10 cellular contexts compared by ENCODE assay signal in genomic region chr12:131487379-131488129, GRCh38.
A peak's percentile ranks its signal among the peaks of the same experiment; 100 is the strongest.
DNase-seq lines count a peak whose midpoint lies in the region; ATAC-seq and TF ChIP-seq lines count a peak whose summit lies in the region.
"Had no signal": no experiment of that assay in that cellular context is flagged by ENCODE, and none has a peak within 500 bp of the region (broad histone marks: within the 10 kb centered on the region; RNA-seq: fewer than 3 reads in every experiment).

No MANE protein-coding gene starts in this region.

- no peaks in the 10 kb centered on the region for H3K27me3 Mint-ChIP-seq in activated CD4-positive, alpha-beta T cell treated with anti-CD3 and anti-CD28 coated beads for 36 hours
- no peaks in the 10 kb centered on the region for H3K27me3 Mint-ChIP-seq in activated CD4-positive, alpha-beta T cell treated with anti-CD3 and anti-CD28 coated beads, Interleukin-2, amount 10 ng/mL, durations not matched to agents 24 days and 14 days
- H3K27me3 Mint-ChIP-seq in activated naive CD8-positive, alpha-beta T cell treated with anti-CD3 and anti-CD28 coated beads, Interleukin-2, amount 50 U/mL, for 24 hours = no peaks in the 10 kb centered on the region
- H3K27me3 Mint-ChIP-seq in naive thymus-derived CD8-positive, alpha-beta T cell = peaks cover 0 to 12% (median 0%) of the 10 kb centered on the region in 5 donors

- no peaks in the 10 kb centered on the region for H3K9me3 Mint-ChIP-seq in activated CD4-positive, alpha-beta T cell treated with anti-CD3 and anti-CD28 coated beads for 36 hours (ENCODE audit: low read depth)
- H3K9me3 Mint-ChIP-seq in activated CD4-positive, alpha-beta T cell treated with anti-CD3 and anti-CD28 coated beads, Interleukin-2, amount 10 ng/mL, durations not matched to agents 24 days and 14 days = no peaks in the 10 kb centered on the region
- no peaks in the 10 kb centered on the region for H3K9me3 Mint-ChIP-seq in activated naive CD8-positive, alpha-beta T cell treated with anti-CD3 and anti-CD28 coated beads, Interleukin-2, amount 50 U/mL, for 24 hours
- H3K9me3 Mint-ChIP-seq in naive thymus-derived CD8-positive, alpha-beta T cell = no peaks in the 10 kb centered on the region

- intact Hi-C loops in activated CD4-positive, alpha-beta T cell treated with anti-CD3 and anti-CD28 coated beads for 36 hours (cut with DNase I, micrococcal nuclease) = no loop called here
- intact Hi-C loops in activated CD4-positive, alpha-beta T cell treated with anti-CD3 and anti-CD28 coated beads, Interleukin-2, amount 10 ng/mL, durations not matched to agents 24 days and 14 days (cut with micrococcal nuclease) = no loop called here
- intact Hi-C loops in right cardiac atrium (cut with DNase I) = no loop called here

- POLR2A ChIA-PET in activated CD4-positive, alpha-beta T cell treated with anti-CD3 and anti-CD28 coated beads for 36 hours (lab: Charles Lee) = no interaction called here
- POLR2A ChIA-PET in naive thymus-derived CD8-positive, alpha-beta T cell (lab: Charles Lee) = no interaction called here

- no peak overlapping the region for H3K4me3 Mint-ChIP-seq in activated CD4-positive, alpha-beta T cell treated with anti-CD3 and anti-CD28 coated beads for 36 hours
- no peak overlapping the region for H3K4me3 Mint-ChIP-seq in activated CD4-positive, alpha-beta T cell treated with anti-CD3 and anti-CD28 coated beads, Interleukin-2, amount 10 ng/mL, durations not matched to agents 24 days and 14 days
- H3K4me3 Mint-ChIP-seq in activated naive CD8-positive, alpha-beta T cell treated with anti-CD3 and anti-CD28 coated beads, Interleukin-2, amount 50 U/mL, for 24 hours = no peak overlapping the region
- H3K4me3 Mint-ChIP-seq in naive thymus-derived CD8-positive, alpha-beta T cell = no peak overlapping the region

- TF ChIP-seq EP300 in upper lobe of left lung (IDR thresholded peaks at IDR 0.05) = no peak

- no peak overlapping the region for H3K4me3 ChIP-seq in right cardiac atrium (ENCODE audit: low read length)
- no peak overlapping the region for H3K4me3 ChIP-seq in upper lobe of left lung
- H3K4me3 ChIP-seq: breast epithelium, thoracic aorta had no signal

- no peak for TF ChIP-seq POLR2A in upper lobe of left lung (IDR thresholded peaks at IDR 0.05)

- H3K4me1 ChIP-seq in right cardiac atrium (ENCODE audit: control insufficient read depth, insufficient read depth, low read length) (peaks cover 3% of the 10 kb centered on the region), upper lobe of left lung (peaks cover 0 to 11% (median 6%) of the 10 kb centered on the region in 4 donors)
- H3K4me1 ChIP-seq: breast epithelium had no signal

- H3K4me1 Mint-ChIP-seq in activated CD4-positive, alpha-beta T cell treated with anti-CD3 and anti-CD28 coated beads for 36 hours = peaks cover 6% of the 10 kb centered on the region
- H3K4me1 Mint-ChIP-seq in activated CD4-positive, alpha-beta T cell treated with anti-CD3 and anti-CD28 coated beads, Interleukin-2, amount 10 ng/mL, durations not matched to agents 24 days and 14 days = peaks cover 3% of the 10 kb centered on the region
- H3K4me1 Mint-ChIP-seq in activated naive CD8-positive, alpha-beta T cell treated with anti-CD3 and anti-CD28 coated beads, Interleukin-2, amount 50 U/mL, for 24 hours = peaks cover 3% of the 10 kb centered on the region
- H3K4me1 Mint-ChIP-seq in naive thymus-derived CD8-positive, alpha-beta T cell = peaks cover 0 to 6% (median 2%) of the 10 kb centered on the region in 4 donors

- H3K27ac ChIP-seq in right cardiac atrium (ENCODE audit: low read length) (no peak overlapping the region), upper lobe of left lung (no peak overlapping the region)
- H3K27ac ChIP-seq: breast epithelium, thoracic aorta had no signal

- CTCF ChIA-PET in activated CD4-positive, alpha-beta T cell treated with anti-CD3 and anti-CD28 coated beads for 36 hours (lab: Charles Lee) = no interaction called here

- WGBS in right cardiac atrium = 41% methylated on average over 9 of the region's 9 CpGs
- WGBS in upper lobe of left lung, 2 donors = 35 to 40% methylated on average over 8 to 9 of the region's 9 CpGs

- no peaks in the 10 kb centered on the region for H3K36me3 Mint-ChIP-seq in activated CD4-positive, alpha-beta T cell treated with anti-CD3 and anti-CD28 coated beads for 36 hours (ENCODE audit: low read depth)
- no peaks in the 10 kb centered on the region for H3K36me3 Mint-ChIP-seq in activated CD4-positive, alpha-beta T cell treated with anti-CD3 and anti-CD28 coated beads, Interleukin-2, amount 10 ng/mL, durations not matched to agents 24 days and 14 days (ENCODE audit: low read depth)
- H3K36me3 Mint-ChIP-seq in activated naive CD8-positive, alpha-beta T cell treated with anti-CD3 and anti-CD28 coated beads, Interleukin-2, amount 50 U/mL, for 24 hours (ENCODE audit: low read depth) = no peaks in the 10 kb centered on the region
- H3K36me3 Mint-ChIP-seq in naive thymus-derived CD8-positive, alpha-beta T cell = no peaks in the 10 kb centered on the region

- no peak overlapping the region for H3K27ac Mint-ChIP-seq in activated CD4-positive, alpha-beta T cell treated with anti-CD3 and anti-CD28 coated beads for 36 hours
- H3K27ac Mint-ChIP-seq in activated CD4-positive, alpha-beta T cell treated with anti-CD3 and anti-CD28 coated beads, Interleukin-2, amount 10 ng/mL, durations not matched to agents 24 days and 14 days = no peak overlapping the region
- H3K27ac Mint-ChIP-seq in activated naive CD8-positive, alpha-beta T cell treated with anti-CD3 and anti-CD28 coated beads, Interleukin-2, amount 50 U/mL, for 24 hours = no peak overlapping the region
- H3K27ac Mint-ChIP-seq in naive thymus-derived CD8-positive, alpha-beta T cell = peak overlapping the region in 1 of 10 donors; percentile 11

- no peaks in the 10 kb centered on the region for H3K36me3 ChIP-seq in upper lobe of left lung
- H3K36me3 ChIP-seq: breast epithelium, thoracic aorta had no signal

- H3K9me3 ChIP-seq in right cardiac atrium (ENCODE audit: control insufficient read depth, low read length) (no peaks in the 10 kb centered on the region), upper lobe of left lung (no peaks in the 10 kb centered on the region)
- H3K9me3 ChIP-seq: breast epithelium, thoracic aorta had no signal

- TF ChIP-seq CTCF in upper lobe of left lung (IDR thresholded peaks at IDR 0.05) = no peak

- H3K27me3 ChIP-seq in right cardiac atrium (ENCODE audit: control insufficient read depth, insufficient read depth) = no peaks in the 10 kb centered on the region
- no peaks in the 10 kb centered on the region for H3K27me3 ChIP-seq in upper lobe of left lung
- H3K27me3 ChIP-seq: breast epithelium had no signal

- no peak for DNase-seq in activated CD4-positive, alpha-beta T cell treated with anti-CD3 and anti-CD28 coated beads for 36 hours
- DNase-seq in activated CD4-positive, alpha-beta T cell treated with anti-CD3 and anti-CD28 coated beads, Interleukin-2, amount 10 ng/mL, durations not matched to agents 24 days and 14 days = no peak
- DNase-seq in OCI-M1 (lab: John Stamatoyannopoulos, UW) (peak; percentile 23), right cardiac atrium (no peak), upper lobe of left lung (peak in 1 of 2 donors; percentile 77), NK-92 (lab: John Stamatoyannopoulos, UW; ENCODE audit: unreplicated experiment) (no peak)
- no peak for DNase-seq in activated naive CD8-positive, alpha-beta T cell treated with anti-CD3 and anti-CD28 coated beads, Interleukin-2, amount 50 U/mL, for 24 hours
- no peak for DNase-seq in naive thymus-derived CD8-positive, alpha-beta T cell

- peak; percentile 65 for ATAC-seq in activated CD4-positive, alpha-beta T cell treated with anti-CD3 and anti-CD28 coated beads for 36 hours
- ATAC-seq in right cardiac atrium (peak; percentile 58 to 84), upper lobe of left lung (ENCODE audit: low FRiP score in 2 of 2) (peak; percentile 58 to 59)
- no peak for ATAC-seq in activated naive CD8-positive, alpha-beta T cell treated with anti-CD3 and anti-CD28 coated beads, Interleukin-2, amount 50 U/mL, for 24 hours
- ATAC-seq in naive thymus-derived CD8-positive, alpha-beta T cell = no peak

Comparison
In these comparisons a context has a peak if more than half of its experiments do, and no peak if none do; other contexts are left out.
1. ATAC-seq: peak in activated CD4-positive, alpha-beta T cell treated with anti-CD3 and anti-CD28 coated beads for 36 hours (single experiment), right cardiac atrium (2 of 2) and upper lobe of left lung (2 of 2); none in activated naive CD8-positive, alpha-beta T cell treated with anti-CD3 and anti-CD28 coated beads, Interleukin-2, amount 50 U/mL, for 24 hours (single experiment) and naive thymus-derived CD8-positive, alpha-beta T cell (0 of 2).